19 cellular contexts compared by ENCODE assay signal in the genomic region with DNA sequence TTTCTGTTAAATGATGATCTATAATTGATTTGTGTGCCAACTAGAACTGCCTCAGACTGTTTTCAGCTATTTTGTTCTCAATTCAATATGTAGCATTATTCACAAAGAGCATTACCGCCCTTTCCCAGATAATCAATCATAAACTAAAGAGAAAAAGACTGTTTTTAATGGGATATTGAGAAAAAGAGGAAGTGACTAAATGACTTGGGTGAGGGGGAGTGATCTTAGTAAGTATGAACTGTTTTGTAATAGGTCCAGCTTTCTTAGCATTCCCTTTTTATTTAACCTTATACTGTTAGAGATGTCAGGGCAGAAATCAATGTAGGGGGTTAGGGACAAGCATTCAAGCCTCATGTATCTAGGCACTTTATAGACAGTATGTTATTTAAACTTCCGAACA.
A peak's percentile ranks its signal among the peaks of the same experiment; 100 is the strongest.
DNase-seq lines count a peak whose midpoint lies in the region; ATAC-seq, FAIRE-seq and TF ChIP-seq lines count a peak whose summit lies in the region.
"Had no signal": no experiment of that assay in that cellular context is flagged by ENCODE, and none has a peak within 500 bp of the region (broad histone marks: within the 10 kb centered on the region; RNA-seq: fewer than 3 reads in every experiment).

No MANE protein-coding gene starts in this region.

- H3K27me3 ChIP-seq in ACC112 (ENCODE audit: insufficient read depth, low read length) (no peaks in the 10 kb centered on the region), GM23248 (replicated peaks; ENCODE audit: insufficient read depth) (no peaks in the 10 kb centered on the region), GM12878 (replicated peaks in 1 of 2; ENCODE audit: control insufficient read depth in 2 of 2, insufficient read depth in 2 of 2, low read length in 1 of 2) (no peaks in the 10 kb centered on the region)

- RAD21 ChIA-PET in GM12878 (lab: Charles Lee; ENCODE audit: unreplicated experiment) = no interaction called here

- H2AFZ ChIP-seq in ACC112 (ENCODE audit: low read length, unreplicated experiment) (peak overlapping the region; percentile 70), GM23248 (peak overlapping the region; percentile 69), GM12878 (ENCODE audit: control insufficient read depth, low read depth, low read length) (no peak overlapping the region)

- H3K36me3 ChIP-seq in ACC112 (ENCODE audit: insufficient read depth, low read length) (no peaks in the 10 kb centered on the region), GM23248 (ENCODE audit: low read depth) (no peaks in the 10 kb centered on the region), GM12878 (ENCODE audit: control insufficient read depth in 2 of 2, insufficient read depth in 2 of 2, low read length in 1 of 2) (no peaks in the 10 kb centered on the region)

- H3K4me1 ChIP-seq in ACC112 (ENCODE audit: control insufficient read depth, insufficient read depth, low read length, unreplicated experiment) = peaks cover 22% of the 10 kb centered on the region
- peaks cover 23% of the 10 kb centered on the region for H3K4me1 ChIP-seq in GM23248 (ENCODE audit: insufficient read depth)
- H3K4me1 ChIP-seq in GM12878 (ENCODE audit: control insufficient read depth, insufficient read depth, low read length) = no peaks in the 10 kb centered on the region

- peak; percentile 61 for DNase-seq in GM23248
- peak; percentile 57 for DNase-seq in NB4 (ENCODE audit: low read depth)
- DNase-seq in GM12878 (ENCODE audit: low read depth, low spot score) = no peak
- no peak for DNase-seq in D341Med (ENCODE audit: low spot score)
- DNase-seq in activated naive CD4-positive, alpha-beta T cell treated with Interleukin-2 at 50 U/mL for 16 hours = no peak
- DNase-seq in NCI-H446 (lab: John Stamatoyannopoulos, UW) = no peak
- DNase-seq in cerebellum (ENCODE audit: low spot score) = no peak
- DNase-seq: ACHN; CD4-positive, alpha-beta memory T cell; DND-41; MM.1S; NCI-H1436 treated with DMSO at 0.1 percent for 48 hours; NCI-H2107; NCI-H345; NCI-H69; T-helper 1 cell had no signal

- no TSS peak for BruUV-seq in GM12878 (replicated peaks; lab: Mats Ljungman, UMichigan)

- peak overlapping the region; percentile 64 for H3K4me2 ChIP-seq in GM23248 (ENCODE audit: unreplicated experiment)
- H3K4me2 ChIP-seq in GM12878 (ENCODE audit: control insufficient read depth, insufficient read depth) = no peak overlapping the region
- H3K4me2 ChIP-seq: KMS-11 had no signal

- POLR2A ChIA-PET in GM12878 (lab: Charles Lee) = no interaction called here

- H3K9ac ChIP-seq in GM23248 = no peak overlapping the region
- H3K9ac ChIP-seq in GM12878 (ENCODE audit: control insufficient read depth, insufficient read depth, low read length) = no peak overlapping the region
- H3K9ac ChIP-seq: KMS-11 had no signal

- TF ChIP-seq POLR2A in NB4 (IDR thresholded peaks at IDR 0.05; ENCODE audit: extremely low read depth, insufficient read length) (no peak), GM12878 (IDR thresholded peaks at IDR 0.05; ENCODE audit: low read depth, low read length) (no peak)

- ATAC-seq in GM12878 = no peak

- CTCF ChIA-PET in GM12878 (lab: Yijun Ruan, JAX) = no interaction called here

- no peak for FAIRE-seq in GM12878 (lab: Jason Lieb, UNC)

- H3K4me3 ChIP-seq in ACC112 (ENCODE audit: low read depth, low read length) (no peak overlapping the region), GM23248 (0 out of 2 replicates have a peak overlapping the region, but pooled peaks have one; percentile 5), NB4 (ENCODE audit: low read depth, low read length) (no peak overlapping the region), GM12878 (no peak overlapping the region)

- no peaks in the 10 kb centered on the region for H4K20me1 ChIP-seq in GM23248 (ENCODE audit: insufficient read depth)
- H4K20me1 ChIP-seq in GM12878 (ENCODE audit: control insufficient read depth, insufficient read depth) = no peaks in the 10 kb centered on the region

- H3K79me2 ChIP-seq in ACC112 (ENCODE audit: control insufficient read depth, insufficient read depth, low read length, unreplicated experiment) = no peaks in the 10 kb centered on the region
- no peaks in the 10 kb centered on the region for H3K79me2 ChIP-seq in GM23248 (ENCODE audit: insufficient read depth)
- H3K79me2 ChIP-seq in GM12878 (ENCODE audit: control insufficient read depth, insufficient read depth, low read length) = no peaks in the 10 kb centered on the region

- H3K9me2 ChIP-seq in GM23248 (ENCODE audit: insufficient read depth) = no peaks in the 10 kb centered on the region

- in situ Hi-C loops in GM23248 (cut with MboI) = no loop called here
- in situ Hi-C loops in GM12878 (cut with MboI) = no loop called here

- no peak for TF ChIP-seq RAD21 in GM12878 (IDR thresholded peaks at IDR 0.05; ENCODE audit: insufficient read depth, low read depth, low read length)

- no peaks in the 10 kb centered on the region for H3K9me3 ChIP-seq in GM23248 (ENCODE audit: low read depth)
- H3K9me3 ChIP-seq in GM12878 (replicated peaks; ENCODE audit: control insufficient read depth, insufficient read depth, low read length) = no peaks in the 10 kb centered on the region

- peaks cover 10% of the 10 kb centered on the region; the same call in 1 of the 2 replicates for H3F3A ChIP-seq in GM23248 (ENCODE audit: insufficient read depth)

- intact Hi-C loops in GM12878 (cut with micrococcal nuclease; ENCODE audit: unreplicated experiment) = no loop called here

- no peak for TF ChIP-seq CTCF in NB4 (IDR thresholded peaks at IDR 0.05; ENCODE audit: low read depth, low read length)
- TF ChIP-seq CTCF in GM12878 (IDR thresholded peaks at IDR 0.05 in 2 of 3, conservative IDR thresholded peaks at IDR 0.05 in 1 of 3; ENCODE audit: control insufficient read depth in 2 of 3, extremely low read depth in 1 of 3, insufficient read depth in 1 of 3, low read depth in 3 of 3, low read length in 3 of 3) = no peak

- 57 to 61% methylated on average over 2 of the region's 2 CpGs for WGBS in GM23248 (ENCODE audit: low coverage in 1 of 2, low lambda C conversion rate in 2 of 2, missing lambda C conversion rate in 2 of 2), 2 experiments
- 42% methylated on average over 2 of the region's 2 CpGs for WGBS in GM12878 (ENCODE audit: insufficient coverage, insufficient replicate concordance, low lambda C conversion rate, missing lambda C conversion rate)

- TF ChIP-seq EP300 in GM12878 (IDR thresholded peaks at IDR 0.05; ENCODE audit: borderline replicate concordance in 1 of 2, control insufficient read depth in 1 of 2, low read depth in 2 of 2, low read length in 2 of 2) = no peak

- H3K27ac ChIP-seq in ACC112 (ENCODE audit: low read depth, low read length) (no peak overlapping the region), GM23248 (peak overlapping the region; percentile 14; the same call in 1 of the 2 replicates), GM12878 (ENCODE audit: control insufficient read depth, insufficient read depth) (no peak overlapping the region)
- H3K27ac ChIP-seq: KMS-11, RWPE1 had no signal

- SMC1A ChIA-PET in GM12878 (lab: Charles Lee; ENCODE audit: uncharacterized antibody, unreplicated experiment) = no interaction called here

TF ChIP-seq in GM12878, 131 proteins besides CTCF, POLR2A, EP300 and RAD21:
- TF ChIP-seq IRF5 (IDR thresholded peaks at IDR 0.05; ENCODE audit: borderline replicate concordance) (no peak), SPI1 (IDR thresholded peaks at IDR 0.05; ENCODE audit: borderline replicate concordance, insufficient read depth, low read depth, low read length) (peak; percentile 61; the same call in 1 of the 2 replicates)

Comparison
In these comparisons a context has a peak if more than half of its experiments do, and no peak if none do; other contexts are left out.
1. DNase-seq: peak in GM23248 (single experiment) and NB4 (single experiment); none in GM12878 (single experiment), D341Med (single experiment), activated naive CD4-positive, alpha-beta T cell treated with Interleukin-2 at 50 U/mL for 16 hours (single experiment), NCI-H446 (0 of 2) and cerebellum (single experiment).